23 cellular contexts compared by ENCODE assay signal in genomic region chr1:64755356-64755755, GRCh38. TPM values are rescaled to one million over a fixed set of nuclear protein-coding genes. Genes with fewer than 3 reads are reported as not detected.
A peak's percentile ranks its signal among the peaks of the same experiment; 100 is the strongest.
DNase-seq lines count a peak whose midpoint lies in the region; ATAC-seq and TF ChIP-seq lines count a peak whose summit lies in the region.
"Had no signal": no experiment of that assay in that cellular context is flagged by ENCODE, and none has a peak within 500 bp of the region (broad histone marks: within the 10 kb centered on the region; RNA-seq: fewer than 3 reads in every experiment).

No MANE protein-coding gene starts in this region.

- H3K27me3 ChIP-seq in right cardiac atrium (ENCODE audit: control insufficient read depth, insufficient read depth) (no peaks in the 10 kb centered on the region), thoracic aorta (replicated peaks; ENCODE audit: insufficient read depth) (no peaks in the 10 kb centered on the region)

- CTCF ChIA-PET in HEK293T (lab: Yijun Ruan, JAX) (interaction anchor here (0.5 kb wide), 1 partner anchor 41 kb away, joined by 3 read pairs; no protein-coding TSS in a partner anchor), WTC11 (lab: Charles Lee) (no interaction called here)

- H3K4me1 ChIP-seq in right cardiac atrium (ENCODE audit: control insufficient read depth, insufficient read depth, low read length) (peaks cover 6% of the 10 kb centered on the region), thoracic aorta (ENCODE audit: control insufficient read depth in 1 of 2, low read depth in 2 of 2) (peaks cover 7 to 43% of the 10 kb centered on the region in 2 donors)

- 37% methylated on average over 2 of the region's 2 CpGs for WGBS in right cardiac atrium

- no peak overlapping the region for H3K27ac ChIP-seq in right cardiac atrium (ENCODE audit: low read length)
- H3K27ac ChIP-seq in thoracic aorta = no peak overlapping the region

- peaks cover 9% of the 10 kb centered on the region for H3K9me3 Mint-ChIP-seq in WTC11
- H3K9me3 Mint-ChIP-seq: effector memory CD8-positive, alpha-beta T cell had no signal

- no peaks in the 10 kb centered on the region for H3K27me3 Mint-ChIP-seq in WTC11 (ENCODE audit: low read depth)
- H3K27me3 Mint-ChIP-seq: activated naive CD8-positive, alpha-beta T cell; effector memory CD8-positive, alpha-beta T cell; T-cell had no signal

- H3K27ac Mint-ChIP-seq in WTC11 = no peak overlapping the region; the same call in 1 of the 2 replicates
- H3K27ac Mint-ChIP-seq: activated naive CD8-positive, alpha-beta T cell; CD8-positive, alpha-beta T cell; effector memory CD8-positive, alpha-beta T cell; immature natural killer cell; T-cell had no signal

- peak; percentile 39; the same call in 1 of the 2 replicates for ATAC-seq in WTC11
- ATAC-seq in right cardiac atrium = peak; percentile 91 to 96
- no peak for ATAC-seq in thoracic aorta (ENCODE audit: insufficient number of reproducible peaks, low FRiP score, low read depth)
- no peak for ATAC-seq in GM21529 (IDR thresholded peaks at IDR 0.05; ENCODE audit: unreplicated experiment)
- ATAC-seq in GM21423 (IDR thresholded peaks at IDR 0.05; ENCODE audit: unreplicated experiment) = no peak
- ATAC-seq: CD8-positive, alpha-beta T cell; effector memory CD8-positive, alpha-beta T cell; T-cell had no signal

- no peak overlapping the region for H3K4me3 Mint-ChIP-seq in WTC11
- H3K4me3 Mint-ChIP-seq: activated naive CD8-positive, alpha-beta T cell; CD8-positive, alpha-beta T cell; effector memory CD8-positive, alpha-beta T cell; immature natural killer cell; T-cell had no signal

- TF ChIP-seq CTCF in WTC11 (IDR thresholded peaks at IDR 0.05) (no peak), thoracic aorta (IDR thresholded peaks at IDR 0.05) (no peak)

- POLR2A ChIA-PET in HEK293T (lab: Yijun Ruan, JAX) = interaction anchor here (1.0 kb wide), 1 partner anchor 9 kb away, joined by 5 read pairs; no protein-coding TSS in a partner anchor
- POLR2A ChIA-PET in WTC11 (lab: Charles Lee) = no interaction called here

- intact Hi-C loops in right cardiac atrium (cut with DNase I) = loop anchor here in 1 of 4 donors (10.0 kb wide), 1 partner anchor 59 kb away; no protein-coding TSS in a partner anchor

- peaks cover 9% of the 10 kb centered on the region for H3K36me3 Mint-ChIP-seq in WTC11
- H3K36me3 Mint-ChIP-seq: CD8-positive, alpha-beta T cell; immature natural killer cell had no signal

- H3K36me3 ChIP-seq in thoracic aorta = no peaks in the 10 kb centered on the region

- H3K4me1 Mint-ChIP-seq in WTC11 = peaks cover 38% of the 10 kb centered on the region
- H3K4me1 Mint-ChIP-seq: immature natural killer cell, T-cell had no signal

- DNase-seq in HEK293T (ENCODE audit: extremely low spot score) = no peak
- DNase-seq in WTC11 (ENCODE audit: low spot score) = no peak
- no peak for DNase-seq in right cardiac atrium
- DNase-seq in thoracic aorta (ENCODE audit: low spot score) = no peak
- no peak for DNase-seq in HPDE6-E6E7 (ENCODE audit: extremely low spot score)
- DNase-seq: activated CD4-positive, alpha-beta T cell treated with anti-CD3 and anti-CD28 coated beads for 4 hours; CD8-positive, alpha-beta T cell; cerebellar nuclear complex; DMS79 treated with DMSO at 0.1 percent for 48 hours; effector memory CD8-positive, alpha-beta T cell; GOT3; immature natural killer cell; mammary epithelial cell; NCI-H1417; NCI-H748 treated with DMSO at 0.1 percent for 48 hours; occipital lobe; retina; SIG-M5; stimulated activated CD4-positive, alpha-beta T cell treated with anti-CD3 and anti-CD28 coated beads, Interleukin-15, amount 100 ng/mL, for 24 hours; T-cell had no signal

- no peak overlapping the region for H3K4me3 ChIP-seq in right cardiac atrium (ENCODE audit: low read length)
- peak overlapping the region; percentile 33 for H3K4me3 ChIP-seq in thoracic aorta

- H3K9me3 ChIP-seq in right cardiac atrium (ENCODE audit: control insufficient read depth, low read length) (no peaks in the 10 kb centered on the region), thoracic aorta (no peaks in the 10 kb centered on the region)

TF ChIP-seq in HEK293T, 16 proteins besides CTCF, POLR2A, EP300 and RAD21:
- no peak for TF ChIP-seq ELF4 (IDR thresholded peaks at IDR 0.05)
- 0 out of 2 replicates have a peak, but pooled peaks have one; percentile 7 for TF ChIP-seq ZNF384 (IDR thresholded peaks at IDR 0.05)

TF ChIP-seq in WTC11, 78 proteins besides CTCF, POLR2A, EP300 and RAD21:
- TF ChIP-seq ZNF138 (CRISPR knock-in tag; conservative IDR thresholded peaks at IDR 0.05) (no peak), NFE2L1 (CRISPR knock-in tag; IDR thresholded peaks at IDR 0.05) (no peak), NFYB (CRISPR knock-in tag; conservative IDR thresholded peaks at IDR 0.05; ENCODE audit: low read depth) (no peak), SMAD3 (CRISPR knock-in tag; IDR thresholded peaks at IDR 0.05; ENCODE audit: borderline replicate concordance) (no peak), HMGA2 (CRISPR knock-in tag; IDR thresholded peaks at IDR 0.05) (no peak), ZNF425 (CRISPR knock-in tag; conservative IDR thresholded peaks at IDR 0.05) (no peak), ATF3 (CRISPR knock-in tag; conservative IDR thresholded peaks at IDR 0.05) (no peak), JAZF1 (CRISPR knock-in tag; IDR thresholded peaks at IDR 0.05) (no peak), NFATC4 (CRISPR knock-in tag; IDR thresholded peaks at IDR 0.05) (no peak), MLX (CRISPR knock-in tag; IDR thresholded peaks at IDR 0.05) (no peak), GRHL2 (CRISPR knock-in tag; IDR thresholded peaks at IDR 0.05; ENCODE audit: insufficient replicate concordance, severe bottlenecking) (no peak), CREB1 (CRISPR knock-in tag; IDR thresholded peaks at IDR 0.05) (no peak), ELF4 (CRISPR knock-in tag; IDR thresholded peaks at IDR 0.05; ENCODE audit: low read depth) (no peak), USF1 (CRISPR knock-in tag; IDR thresholded peaks at IDR 0.05) (no peak)
- TF ChIP-seq, protein P1, sequence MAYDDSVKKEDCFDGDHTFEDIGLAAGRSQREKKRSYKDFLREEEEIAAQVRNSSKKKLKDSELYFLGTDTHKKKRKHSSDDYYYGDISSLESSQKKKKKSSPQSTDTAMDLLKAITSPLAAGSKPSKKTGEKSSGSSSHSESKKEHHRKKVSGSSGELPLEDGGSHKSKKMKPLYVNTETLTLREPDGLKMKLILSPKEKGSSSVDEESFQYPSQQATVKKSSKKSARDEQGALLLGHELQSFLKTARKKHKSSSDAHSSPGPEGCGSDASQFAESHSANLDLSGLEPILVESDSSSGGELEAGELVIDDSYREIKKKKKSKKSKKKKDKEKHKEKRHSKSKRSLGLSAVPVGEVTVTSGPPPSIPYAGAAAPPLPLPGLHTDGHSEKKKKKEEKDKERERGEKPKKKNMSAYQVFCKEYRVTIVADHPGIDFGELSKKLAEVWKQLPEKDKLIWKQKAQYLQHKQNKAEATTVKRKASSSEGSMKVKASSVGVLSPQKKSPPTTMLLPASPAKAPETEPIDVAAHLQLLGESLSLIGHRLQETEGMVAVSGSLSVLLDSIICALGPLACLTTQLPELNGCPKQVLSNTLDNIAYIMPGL (CRISPR knock-in tag; IDR thresholded peaks at IDR 0.05) = no peak

RNA-seq across cellular contexts. Expression of gene RAVER2, which starts 10.5 kb away (rescaled TPM):
- total RNA-seq in WTC11 (2021) = 18.8 to 20.3 TPM (median 20.1 TPM) in 3 replicates
- total RNA-seq in right cardiac atrium = 10 to 100 TPM; 17.6 to 28.5 (median 25.4) TPM
- 15.9 TPM for polyA plus RNA-seq in right cardiac atrium
- total RNA-seq in thoracic aorta = 10 to 100 TPM; 17.2 to 18.3 TPM

Comparison
In these comparisons a context has a peak if more than half of its experiments do, and no peak if none do; other contexts are left out.
1. ATAC-seq: peak in WTC11 (single experiment) and right cardiac atrium (2 of 2); none in thoracic aorta (single experiment), GM21529 (single experiment) and GM21423 (single experiment).